In genomic region chr5:5523066-5523505, GRCh38 we compare ENCODE assay signal across 8 cellular contexts.
A peak's percentile ranks its signal among the peaks of the same experiment; 100 is the strongest.
DNase-seq lines count a peak whose midpoint lies in the region; ATAC-seq and TF ChIP-seq lines count a peak whose summit lies in the region.

No MANE protein-coding gene starts in this region.

- H3K9me3 ChIP-seq in CD8-positive, alpha-beta memory T cell (ENCODE audit: low read length), result no peaks in the 10 kb centered on the region
- H3K9me3 ChIP-seq in tibial artery (no peaks in the 10 kb centered on the region), HAP-1 (no peaks in the 10 kb centered on the region)

- H3K36me3 ChIP-seq in CD8-positive, alpha-beta memory T cell (ENCODE audit: insufficient read depth, low read length), result no peaks in the 10 kb centered on the region
- H3K36me3 ChIP-seq in tibial artery, result no peaks in the 10 kb centered on the region
- no peaks in the 10 kb centered on the region for H3K36me3 ChIP-seq in HAP-1 (replicated peaks)

- CTCF ChIA-PET in CD8-positive, alpha-beta memory T cell (lab: Charles Lee), result no interaction called here
- CTCF ChIA-PET in WTC11 (lab: Charles Lee), result no interaction called here

- peak; percentile 86 for ATAC-seq in GM19328 (IDR thresholded peaks at IDR 0.05; ENCODE audit: unreplicated experiment)
- ATAC-seq in HG03135 (IDR thresholded peaks at IDR 0.05; ENCODE audit: unreplicated experiment), result peak; percentile 92
- no peak for ATAC-seq in WTC11
- ATAC-seq in natural killer cell treated with Interleukin-12 subunit alpha and Interleukin-12 subunit beta and Interleukin-15 and Interleukin-18, amount 100 ng/mL, for 72 hours, result peak; percentile 73 to 92

- peak overlapping the region in 6 of 7 donors; percentile 19 to 86 (median 66) for H3K4me3 Mint-ChIP-seq in CD8-positive, alpha-beta memory T cell
- H3K4me3 Mint-ChIP-seq in WTC11, result no peak overlapping the region
- peak overlapping the region; percentile 72 for H3K4me3 Mint-ChIP-seq in natural killer cell treated with Interleukin-12 subunit alpha and Interleukin-12 subunit beta and Interleukin-15 and Interleukin-18, amount 100 ng/mL, for 72 hours

- intact Hi-C loops in tibial artery (cut with DNase I; ENCODE audit: low total_unique reads), result no loop called here

- H3K4me1 Mint-ChIP-seq in CD8-positive, alpha-beta memory T cell, result peaks cover 13 to 16% (median 16%) of the 10 kb centered on the region in 3 donors
- peaks cover 49% of the 10 kb centered on the region for H3K4me1 Mint-ChIP-seq in WTC11
- peaks cover 14 to 17% of the 10 kb centered on the region in 2 donors for H3K4me1 Mint-ChIP-seq in natural killer cell treated with Interleukin-12 subunit alpha and Interleukin-12 subunit beta and Interleukin-15 and Interleukin-18, amount 100 ng/mL, for 72 hours (ENCODE audit: low read depth in 2 of 2)

- no peak overlapping the region for H3K27ac ChIP-seq in CD8-positive, alpha-beta memory T cell (ENCODE audit: low read depth, low read length)
- no peak overlapping the region for H3K27ac ChIP-seq in tibial artery

- POLR2A ChIA-PET in CD8-positive, alpha-beta memory T cell (lab: Charles Lee), result no interaction called here
- POLR2A ChIA-PET in WTC11 (lab: Charles Lee), result no interaction called here

- peaks cover 4 to 16% (median 7%) of the 10 kb centered on the region in 3 donors for H3K36me3 Mint-ChIP-seq in CD8-positive, alpha-beta memory T cell
- H3K36me3 Mint-ChIP-seq in WTC11, result peaks cover 29% of the 10 kb centered on the region
- peaks cover 5% of the 10 kb centered on the region for H3K36me3 Mint-ChIP-seq in natural killer cell treated with Interleukin-12 subunit alpha and Interleukin-12 subunit beta and Interleukin-15 and Interleukin-18, amount 100 ng/mL, for 72 hours

- H3K4me1 ChIP-seq in CD8-positive, alpha-beta memory T cell (ENCODE audit: insufficient read depth, low read length), result peaks cover 7% of the 10 kb centered on the region
- H3K4me1 ChIP-seq in tibial artery, result no peaks in the 10 kb centered on the region
- H3K4me1 ChIP-seq in HAP-1, result no peaks in the 10 kb centered on the region

- peaks cover 0 to 4% of the 10 kb centered on the region in 2 donors for H3K27me3 Mint-ChIP-seq in CD8-positive, alpha-beta memory T cell
- H3K27me3 Mint-ChIP-seq in WTC11 (ENCODE audit: low read depth), result no peaks in the 10 kb centered on the region
- peaks cover 0 to 3% of the 10 kb centered on the region in 2 donors for H3K27me3 Mint-ChIP-seq in natural killer cell treated with Interleukin-12 subunit alpha and Interleukin-12 subunit beta and Interleukin-15 and Interleukin-18, amount 100 ng/mL, for 72 hours

- in situ Hi-C loops in HAP-1 (cut with MboI; ENCODE audit: low sequenced_read_pairs), result no loop called here

- H3K27ac Mint-ChIP-seq in CD8-positive, alpha-beta memory T cell, result peak overlapping the region; percentile 3 to 88 (median 71)
- peak overlapping the region; percentile 88 for H3K27ac Mint-ChIP-seq in WTC11
- peak overlapping the region; percentile 79 to 92 for H3K27ac Mint-ChIP-seq in natural killer cell treated with Interleukin-12 subunit alpha and Interleukin-12 subunit beta and Interleukin-15 and Interleukin-18, amount 100 ng/mL, for 72 hours

- H3K4me3 ChIP-seq in CD8-positive, alpha-beta memory T cell (ENCODE audit: low read length), result peak overlapping the region; percentile 33
- H3K4me3 ChIP-seq in tibial artery, result no peak overlapping the region
- H3K4me3 ChIP-seq in HAP-1, result no peak overlapping the region

- peak in 4 of 5 donors; percentile 7 to 59 (median 50) for DNase-seq in CD8-positive, alpha-beta memory T cell
- DNase-seq in WTC11 (ENCODE audit: low spot score), result no peak
- DNase-seq in natural killer cell treated with Interleukin-12 subunit alpha and Interleukin-12 subunit beta and Interleukin-15 and Interleukin-18, amount 100 ng/mL, for 72 hours (ENCODE audit: low spot score), result peak; percentile 70
- no peak for DNase-seq in tibial artery
- DNase-seq in occipital lobe (lab: John Stamatoyannopoulos, UW), result no peak
- DNase-seq in HAP-1 (ENCODE audit: low spot score in 2 of 2), result no peak

- TF ChIP-seq CTCF in WTC11 (IDR thresholded peaks at IDR 0.05) (no peak), tibial artery (IDR thresholded peaks at IDR 0.05) (no peak)

- H3K27me3 ChIP-seq in CD8-positive, alpha-beta memory T cell (ENCODE audit: insufficient read depth, low read length, poor library complexity, severe bottlenecking), result no peaks in the 10 kb centered on the region
- H3K27me3 ChIP-seq in tibial artery, result no peaks in the 10 kb centered on the region
- H3K27me3 ChIP-seq in HAP-1 (ENCODE audit: low read depth), result no peaks in the 10 kb centered on the region

- H3K9me3 Mint-ChIP-seq in CD8-positive, alpha-beta memory T cell, result peaks cover 0 to 4% (median 0%) of the 10 kb centered on the region in 5 donors
- peaks cover 41% of the 10 kb centered on the region for H3K9me3 Mint-ChIP-seq in WTC11
- H3K9me3 Mint-ChIP-seq in natural killer cell treated with Interleukin-12 subunit alpha and Interleukin-12 subunit beta and Interleukin-15 and Interleukin-18, amount 100 ng/mL, for 72 hours, result no peaks in the 10 kb centered on the region

TF ChIP-seq in WTC11, 78 proteins besides CTCF, POLR2A, EP300 and RAD21 (continues in another document):
- TF ChIP-seq ZSCAN18 (CRISPR knock-in tag; IDR thresholded peaks at IDR 0.05) (peak; percentile 98), RELA (CRISPR knock-in tag; IDR thresholded peaks at IDR 0.05; ENCODE audit: borderline replicate concordance) (no peak), ZNF425 (CRISPR knock-in tag; conservative IDR thresholded peaks at IDR 0.05) (no peak), ZNF423 (CRISPR knock-in tag; IDR thresholded peaks at IDR 0.05) (peak; percentile 76), FOXJ3 (CRISPR knock-in tag; IDR thresholded peaks at IDR 0.05; ENCODE audit: borderline replicate concordance) (no peak), EMX1 (CRISPR knock-in tag; IDR thresholded peaks at IDR 0.05) (peak; percentile 84), ERG (CRISPR knock-in tag; IDR thresholded peaks at IDR 0.05) (0 out of 2 replicates have a peak, but pooled peaks have one; percentile 19), MXD4 (CRISPR knock-in tag; IDR thresholded peaks at IDR 0.05; ENCODE audit: borderline replicate concordance) (peak; percentile 99), GTF2I (CRISPR knock-in tag; conservative IDR thresholded peaks at IDR 0.05) (no peak), SMAD3 (CRISPR knock-in tag; IDR thresholded peaks at IDR 0.05; ENCODE audit: borderline replicate concordance) (no peak)
- TF ChIP-seq, protein P1, sequence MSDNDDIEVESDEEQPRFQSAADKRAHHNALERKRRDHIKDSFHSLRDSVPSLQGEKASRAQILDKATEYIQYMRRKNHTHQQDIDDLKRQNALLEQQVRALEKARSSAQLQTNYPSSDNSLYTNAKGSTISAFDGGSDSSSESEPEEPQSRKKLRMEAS (CRISPR knock-in tag; IDR thresholded peaks at IDR 0.05), result no peak
- TF ChIP-seq, protein P2, sequence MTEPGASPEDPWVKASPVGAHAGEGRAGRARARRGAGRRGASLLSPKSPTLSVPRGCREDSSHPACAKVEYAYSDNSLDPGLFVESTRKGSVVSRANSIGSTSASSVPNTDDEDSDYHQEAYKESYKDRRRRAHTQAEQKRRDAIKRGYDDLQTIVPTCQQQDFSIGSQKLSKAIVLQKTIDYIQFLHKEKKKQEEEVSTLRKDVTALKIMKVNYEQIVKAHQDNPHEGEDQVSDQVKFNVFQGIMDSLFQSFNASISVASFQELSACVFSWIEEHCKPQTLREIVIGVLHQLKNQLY (CRISPR knock-in tag; IDR thresholded peaks at IDR 0.05), result no peak

Comparison
In these comparisons a context has a peak if more than half of its experiments do, and no peak if none do; other contexts are left out.
1. DNase-seq: peak in CD8-positive, alpha-beta memory T cell (4 of 5) and natural killer cell treated with Interleukin-12 subunit alpha and Interleukin-12 subunit beta and Interleukin-15 and Interleukin-18, amount 100 ng/mL, for 72 hours (single experiment); none in WTC11 (single experiment), tibial artery (0 of 2), occipital lobe (single experiment) and HAP-1 (0 of 2).
2. Peak in every context shown above with its lines, with median percentiles within 50 percentile points of each other: H3K27ac Mint-ChIP-seq.